ENCODE assay signal across 15 cellular contexts in genomic region chr7:24967696-24968095, GRCh38. TPM values are rescaled to one million over a fixed set of nuclear protein-coding genes. Genes with fewer than 3 reads are reported as not detected.
DNase-seq lines count a peak whose midpoint lies in the region; ATAC-seq lines count a peak whose summit lies in the region.
"Had no signal": no experiment of that assay in that cellular context is flagged by ENCODE, and none has a peak within 500 bp of the region (broad histone marks: within the 10 kb centered on the region; RNA-seq: fewer than 3 reads in every experiment).

No MANE protein-coding gene starts in this region.

- no peak overlapping the region for H2BK12ac ChIP-seq in neuronal stem cell (ENCODE audit: low read length)

- no peaks in the 10 kb centered on the region for H3K9me3 Mint-ChIP-seq in stimulated activated naive CD8-positive, alpha-beta T cell treated with anti-CD3 and anti-CD28 coated beads, Interleukin-15, Interleukin-2, amounts not matched to agents 100 ng/mL and 50 ng/mL, for 24 hours
- H3K9me3 Mint-ChIP-seq: activated CD4-positive, alpha-beta T cell treated with anti-CD3 and anti-CD28 coated beads, Interleukin-2, amount 10 ng/mL, durations not matched to agents 7 days and 5 days had no signal

- no peak overlapping the region for H4K8ac ChIP-seq in neuronal stem cell (ENCODE audit: low read depth, low read length)

- no peak for DNase-seq in stimulated activated naive CD8-positive, alpha-beta T cell treated with anti-CD3 and anti-CD28 coated beads, Interleukin-15, Interleukin-2, amounts not matched to agents 100 U/mL and 50 U/mL, for 24 hours
- peak; percentile 26 for DNase-seq in NAMALWA (ENCODE audit: low spot score)
- no peak for DNase-seq in neuronal stem cell (ENCODE audit: low spot score)
- no peak for DNase-seq in HK-2 (ENCODE audit: unreplicated experiment)
- DNase-seq: activated CD4-positive, alpha-beta T cell treated with anti-CD3 and anti-CD28 coated beads, Interleukin-2, amount 10 ng/mL, durations not matched to agents 7 days and 5 days; activated gamma-delta T cell; EL; H7; head of caudate nucleus; NCI-H1092; SW 1271 had no signal

- no peaks in the 10 kb centered on the region for H3K27me3 ChIP-seq in esophagus (ENCODE audit: control insufficient read depth in 1 of 2, insufficient read depth in 2 of 2, low read length in 2 of 2)
- H3K27me3 ChIP-seq in neuronal stem cell (ENCODE audit: control insufficient read depth in 3 of 3, insufficient read depth in 3 of 3, low read depth in 1 of 3, low read length in 3 of 3), result no peaks in the 10 kb centered on the region

- H3K4me3 ChIP-seq in esophagus (ENCODE audit: low read depth in 1 of 2, low read length in 2 of 2), result no peak overlapping the region
- H3K4me3 ChIP-seq in neuronal stem cell (ENCODE audit: low read length in 2 of 2), result no peak overlapping the region

- no peaks in the 10 kb centered on the region for H3K27me3 Mint-ChIP-seq in stimulated activated naive CD8-positive, alpha-beta T cell treated with anti-CD3 and anti-CD28 coated beads, Interleukin-15, Interleukin-2, amounts not matched to agents 100 ng/mL and 50 ng/mL, for 24 hours
- H3K27me3 Mint-ChIP-seq: activated CD4-positive, alpha-beta T cell treated with anti-CD3 and anti-CD28 coated beads, Interleukin-2, amount 10 ng/mL, durations not matched to agents 7 days and 5 days had no signal

- no peaks in the 10 kb centered on the region for H3K36me3 ChIP-seq in esophagus (ENCODE audit: control insufficient read depth in 2 of 2, insufficient read depth in 2 of 2, low read length in 1 of 2)
- H3K36me3 ChIP-seq in neuronal stem cell (replicated peaks in 1 of 2; ENCODE audit: control insufficient read depth in 2 of 2, insufficient read depth in 2 of 2, low read length in 2 of 2), result no peaks in the 10 kb centered on the region

- H2BK120ac ChIP-seq in neuronal stem cell (ENCODE audit: low read depth, low read length), result no peak overlapping the region

- H3K79me1 ChIP-seq in neuronal stem cell (ENCODE audit: low read depth, low read length), result peaks cover 2% of the 10 kb centered on the region

- peak overlapping the region; percentile 31 to 68 for H3K27ac ChIP-seq in esophagus (ENCODE audit: low read depth in 2 of 2, low read length in 1 of 2)
- H3K27ac ChIP-seq in neuronal stem cell (replicated peaks; ENCODE audit: low read length), result no peak overlapping the region

- no peaks in the 10 kb centered on the region for H3K9me3 ChIP-seq in esophagus (ENCODE audit: control insufficient read depth in 2 of 2, insufficient read depth in 1 of 2, low read depth in 1 of 2, low read length in 1 of 2)
- no peaks in the 10 kb centered on the region for H3K9me3 ChIP-seq in neuronal stem cell (replicated peaks in 1 of 2; ENCODE audit: control insufficient read depth in 2 of 2, insufficient read depth in 1 of 2, low read depth in 1 of 2, low read length in 2 of 2)

- no peak overlapping the region for H3K23ac ChIP-seq in neuronal stem cell (ENCODE audit: low read depth, low read length, poor library complexity)

- no peak overlapping the region for H3K9ac ChIP-seq in neuronal stem cell (ENCODE audit: low read depth, low read length, poor library complexity)

- H3K4me1 ChIP-seq in esophagus (ENCODE audit: control insufficient read depth in 2 of 2, insufficient read depth in 2 of 2, low read length in 1 of 2) (peaks cover 4% of the 10 kb centered on the region in 2 donors), neuronal stem cell (ENCODE audit: control insufficient read depth in 2 of 2, insufficient read depth in 1 of 2, low read depth in 1 of 2, low read length in 2 of 2) (peaks cover 2 to 14% of the 10 kb centered on the region in 2 donors)

- 72 to 85% methylated on average over 1 of the region's 1 CpG for WGBS in esophagus, 2 donors
- WGBS in neuronal stem cell (ENCODE audit: extremely low coverage in 2 of 2, insufficient read length in 2 of 2, insufficient replicate concordance in 1 of 2), 2 donors, result no CpG with 5 or more reads among the region's 1 CpG

- H3K27ac Mint-ChIP-seq in stimulated activated naive CD8-positive, alpha-beta T cell treated with anti-CD3 and anti-CD28 coated beads, Interleukin-15, Interleukin-2, amounts not matched to agents 100 ng/mL and 50 ng/mL, for 24 hours, result peak overlapping the region; percentile 33

- peak overlapping the region; percentile 4 for H3K4me3 Mint-ChIP-seq in stimulated activated naive CD8-positive, alpha-beta T cell treated with anti-CD3 and anti-CD28 coated beads, Interleukin-15, Interleukin-2, amounts not matched to agents 100 ng/mL and 50 ng/mL, for 24 hours
- H3K4me3 Mint-ChIP-seq: activated CD4-positive, alpha-beta T cell treated with anti-CD3 and anti-CD28 coated beads, Interleukin-2, amount 10 ng/mL, durations not matched to agents 7 days and 5 days had no signal

- no peak for ATAC-seq in stimulated activated naive CD8-positive, alpha-beta T cell treated with anti-CD3 and anti-CD28 coated beads, Interleukin-15, Interleukin-2, amounts not matched to agents 100 U/mL and 50 U/mL, for 24 hours
- no peak for ATAC-seq in GM21360 (IDR thresholded peaks at IDR 0.05; ENCODE audit: unreplicated experiment)
- ATAC-seq in HG03469 (IDR thresholded peaks at IDR 0.05; ENCODE audit: unreplicated experiment), result no peak

- H2AK5ac ChIP-seq in neuronal stem cell (ENCODE audit: low read depth, low read length), result no peak overlapping the region

- no peak overlapping the region for H3K18ac ChIP-seq in neuronal stem cell (ENCODE audit: low read length)

- H4K91ac ChIP-seq in neuronal stem cell (ENCODE audit: low read depth, low read length, poor library complexity), result no peak overlapping the region

- no peak overlapping the region for H3K4ac ChIP-seq in neuronal stem cell (ENCODE audit: low read length)

- H3K14ac ChIP-seq in neuronal stem cell (ENCODE audit: low read length), result no peak overlapping the region

- H3K4me1 Mint-ChIP-seq in stimulated activated naive CD8-positive, alpha-beta T cell treated with anti-CD3 and anti-CD28 coated beads, Interleukin-15, Interleukin-2, amounts not matched to agents 100 ng/mL and 50 ng/mL, for 24 hours (ENCODE audit: low read depth), result peaks cover 96% of the 10 kb centered on the region

- H3K36me3 Mint-ChIP-seq in stimulated activated naive CD8-positive, alpha-beta T cell treated with anti-CD3 and anti-CD28 coated beads, Interleukin-15, Interleukin-2, amounts not matched to agents 100 ng/mL and 50 ng/mL, for 24 hours (ENCODE audit: low read depth), result peaks cover 16% of the 10 kb centered on the region

- no peak overlapping the region for H2BK5ac ChIP-seq in neuronal stem cell (ENCODE audit: low read length)

- no peak overlapping the region for H2AFZ ChIP-seq in neuronal stem cell (ENCODE audit: low read length)

- H3K4me2 ChIP-seq in neuronal stem cell (ENCODE audit: insufficient read depth, low read length, poor library complexity, severe bottlenecking), result no peak overlapping the region

- no peak overlapping the region for H2BK15ac ChIP-seq in neuronal stem cell (ENCODE audit: low read length)

RNA-seq across cellular contexts. Expression of gene OSBPL3, which starts 12.3 kb away (rescaled TPM):
- polyA plus RNA-seq in esophagus, result 10 to 100 TPM; 10.4 to 22.4 TPM
- 3.2 TPM for polyA plus RNA-seq in neuronal stem cell (2013, experiment 1 of 2)
- polyA plus RNA-seq in neuronal stem cell (2013, experiment 2 of 2), result 2.9 TPM
